ENCODE assay signal across 19 cellular contexts in genomic region chr17:49634487-49634865, GRCh38. TPM values are rescaled to one million over a fixed set of nuclear protein-coding genes. Genes with fewer than 3 reads are reported as not detected.
DNase-seq lines count a peak whose midpoint lies in the region; ATAC-seq, FAIRE-seq and TF ChIP-seq lines count a peak whose summit lies in the region.
"Had no signal": no experiment of that assay in that cellular context is flagged by ENCODE, and none has a peak within 500 bp of the region (broad histone marks: within the 10 kb centered on the region; RNA-seq: fewer than 3 reads in every experiment).

No MANE protein-coding gene starts in this region.

- POLR2A ChIA-PET in OCI-LY7 (lab: Charles Lee) = interaction anchor here (0.8 kb wide), 1 partner anchor 10 kb away, joined by 3 read pairs; no protein-coding TSS in a partner anchor

- FAIRE-seq in endometrium (lab: Jason Lieb, UNC) = peak; percentile 75
- FAIRE-seq in D721Med (lab: Jason Lieb, UNC) = no peak
- FAIRE-seq: pancreas had no signal

- no peaks in the 10 kb centered on the region for H3K9me3 Mint-ChIP-seq in mesothelial cell of epicardium

- DNase-seq in OCI-LY7 (ENCODE audit: low spot score) (no peak), mesothelial cell of epicardium (ENCODE audit: low spot score in 2 of 2, unreplicated experiment in 2 of 2) (no peak), suprapubic skin (ENCODE audit: low spot score in 2 of 2) (no peak), D721Med (ENCODE audit: insufficient read length, low spot score) (no peak), NCI-H1436 (lab: John Stamatoyannopoulos, UW) (no peak)
- DNase-seq: activated naive CD4-positive, alpha-beta T cell; BE2C; central memory CD4-positive, alpha-beta T cell; DMS53; KBM-7; NCI-H1105 treated with DMSO at 0.1 percent for 48 hours; pancreas; SJCRH30; trophoblast cell had no signal

- H3K4me1 Mint-ChIP-seq in mesothelial cell of epicardium = peaks cover 14% of the 10 kb centered on the region

- H3K4me3 ChIP-seq in OCI-LY7 (ENCODE audit: low read depth, low read length, poor library complexity, severe bottlenecking) = no peak overlapping the region
- H3K4me3 ChIP-seq in suprapubic skin = no peak overlapping the region
- H3K4me3 ChIP-seq: lung, pancreas, SJCRH30 had no signal

- H3K4me1 ChIP-seq in OCI-LY7 (ENCODE audit: insufficient read depth, low read length, poor library complexity, severe bottlenecking) = no peaks in the 10 kb centered on the region
- H3K4me1 ChIP-seq in suprapubic skin = peaks cover 36% of the 10 kb centered on the region

- H3K9me3 ChIP-seq in OCI-LY7 (ENCODE audit: low read length) = peaks cover 6% of the 10 kb centered on the region; the same call in 1 of the 2 replicates
- no peaks in the 10 kb centered on the region for H3K9me3 ChIP-seq in suprapubic skin
- H3K9me3 ChIP-seq: BE2C, pancreas, SJCRH30 had no signal

- peaks cover 45% of the 10 kb centered on the region; the same call in 1 of the 2 replicates for H3K79me2 ChIP-seq in OCI-LY7 (ENCODE audit: insufficient read depth, low read depth, low read length)

- no peaks in the 10 kb centered on the region for H3K27me3 Mint-ChIP-seq in mesothelial cell of epicardium (ENCODE audit: low read depth)

- H3K36me3 ChIP-seq in OCI-LY7 (ENCODE audit: insufficient read depth, low read length) (peaks cover 17% of the 10 kb centered on the region), suprapubic skin (no peaks in the 10 kb centered on the region)
- H3K36me3 ChIP-seq: BE2C, pancreas had no signal

- TF ChIP-seq EP300 in suprapubic skin (IDR thresholded peaks at IDR 0.05) = no peak

- H3K27ac ChIP-seq in OCI-LY7 (ENCODE audit: low read depth, low read length, poor library complexity, severe bottlenecking) = no peak overlapping the region
- peak overlapping the region; percentile 53 for H3K27ac ChIP-seq in suprapubic skin
- H3K27ac ChIP-seq: pancreas, SJCRH30, VCaP had no signal

- H3K36me3 Mint-ChIP-seq in mesothelial cell of epicardium = peaks cover 5% of the 10 kb centered on the region

- H3K27me3 ChIP-seq in suprapubic skin = no peaks in the 10 kb centered on the region
- H3K27me3 ChIP-seq: BE2C, pancreas, SJCRH30 had no signal

- H3K9me2 ChIP-seq in OCI-LY7 (ENCODE audit: insufficient read depth, low read length) = no peaks in the 10 kb centered on the region

- no peak overlapping the region for H3K4me2 ChIP-seq in OCI-LY7 (ENCODE audit: low read length)

- no peak for TF ChIP-seq POLR2A in suprapubic skin (IDR thresholded peaks at IDR 0.05)

- intact Hi-C loops in OCI-LY7 (cut with micrococcal nuclease; ENCODE audit: unreplicated experiment) = no loop called here

- TF ChIP-seq CTCF in OCI-LY7 (conservative IDR thresholded peaks at IDR 0.05; ENCODE audit: low read length) (no peak), mesothelial cell of epicardium (IDR thresholded peaks at IDR 0.05; ENCODE audit: unreplicated experiment) (no peak), suprapubic skin (IDR thresholded peaks at IDR 0.05) (no peak), D721Med (IDR thresholded peaks at IDR 0.05; ENCODE audit: insufficient read depth, missing control alignments) (no peak)

- ATAC-seq in GM21737 (IDR thresholded peaks at IDR 0.05; ENCODE audit: unreplicated experiment) = no peak
- no peak for ATAC-seq in GM19467 (IDR thresholded peaks at IDR 0.05; ENCODE audit: unreplicated experiment)
- ATAC-seq: pancreas had no signal

- CTCF ChIA-PET in OCI-LY7 (lab: Charles Lee; ENCODE audit: unreplicated experiment) = no interaction called here

- H3K4me3 Mint-ChIP-seq in mesothelial cell of epicardium = no peak overlapping the region

- BruUV-seq in OCI-LY7 (replicated peaks; lab: Mats Ljungman, UMichigan) = TSS peak; percentile 23

- H2AFZ ChIP-seq in OCI-LY7 (ENCODE audit: low read length) = no peak overlapping the region

- H3K27ac Mint-ChIP-seq in mesothelial cell of epicardium = peak overlapping the region; percentile 8

- peaks cover 7% of the 10 kb centered on the region; the same call in 1 of the 2 replicates for H4K20me1 ChIP-seq in OCI-LY7 (ENCODE audit: insufficient read depth, low read length)

- 52% methylated on average over 1 of the region's 1 CpG for WGBS in suprapubic skin

RNA-seq across cellular contexts. Expression of gene SPOP, which starts 43.4 kb away (rescaled TPM):
- total RNA-seq in OCI-LY7 (2014; rRNA removed; shearing (Covaris generic)) = 37.8 and 61.0 TPM in 2 replicates
- 59.3 and 69.0 TPM in 2 replicates for total RNA-seq in OCI-LY7 (2022)
- 60.8 to 63.5 TPM (median 62.8 TPM) in 3 replicates for total RNA-seq in mesothelial cell of epicardium
- total RNA-seq in suprapubic skin = 10 to 100 TPM; 26.1 to 59.3 (median 41.7) TPM

RNA-seq across cellular contexts. Expression of gene NXPH3, which starts 58.8 kb away (rescaled TPM):
- total RNA-seq in OCI-LY7 (2014; rRNA removed; shearing (Covaris generic)) = not detected in 2 replicates
- not detected in 2 replicates for total RNA-seq in OCI-LY7 (2022)
- total RNA-seq in mesothelial cell of epicardium = 0.82 to 0.88 TPM (median 0.83 TPM) in 3 replicates
- 1 to 10 TPM; 1.3 to 5.0 (median 1.5) TPM for total RNA-seq in suprapubic skin
